Comparison of ENCODE assay signal across 1 cellular context in genomic region chr13:22956440-22957115, GRCh38.
TF ChIP-seq lines count a peak whose summit lies in the region.

No MANE protein-coding gene starts in this region.

TF ChIP-seq in WTC11, 78 proteins besides CTCF, POLR2A, EP300 and RAD21:
- TF ChIP-seq PRDM15 (CRISPR knock-in tag; IDR thresholded peaks at IDR 0.05): peak; percentile 86
